ENCODE assay signal across 12 cellular contexts in genomic region chr2:238173692-238174091, GRCh38. TPM values are rescaled to one million over a fixed set of nuclear protein-coding genes. Genes with fewer than 3 reads are reported as not detected.
DNase-seq lines count a peak whose midpoint lies in the region; TF ChIP-seq lines count a peak whose summit lies in the region.
"Had no signal": no experiment of that assay in that cellular context is flagged by ENCODE, and none has a peak within 500 bp of the region (broad histone marks: within the 10 kb centered on the region; RNA-seq: fewer than 3 reads in every experiment).

No MANE protein-coding gene starts in this region.

- H3K9me3 Mint-ChIP-seq in nephron progenitor cell = no peaks in the 10 kb centered on the region
- H3K9me3 Mint-ChIP-seq: memory B cell had no signal

- H3K4me3 ChIP-seq in GM12864 (ENCODE audit: low read depth, low read length) = no peak overlapping the region
- H3K4me3 ChIP-seq in KMS-11 (IDR thresholded peaks at IDR 0.05; ENCODE audit: insufficient read depth, low read depth, low read length) = no peak overlapping the region
- H3K4me3 ChIP-seq in choroid plexus epithelial cell (ENCODE audit: low read depth, low read length) = no peak overlapping the region
- H3K4me3 ChIP-seq in hepatocyte = no peak overlapping the region
- H3K4me3 ChIP-seq: colonic mucosa had no signal

- peaks cover 62% of the 10 kb centered on the region for H3K36me3 Mint-ChIP-seq in nephron progenitor cell (ENCODE audit: low read depth)

- H3K9ac ChIP-seq in KMS-11 = no peak overlapping the region

- WGBS in hepatocyte (ENCODE audit: low lambda C conversion rate, missing lambda C conversion rate) = 91% methylated on average over 2 of the region's 2 CpGs

- H3K27me3 Mint-ChIP-seq in nephron progenitor cell (ENCODE audit: low read depth, poor library complexity) = no peaks in the 10 kb centered on the region
- H3K27me3 Mint-ChIP-seq: memory B cell had no signal

- H3K4me1 ChIP-seq in KMS-11 (ENCODE audit: low read depth, poor library complexity, severe bottlenecking) (peaks cover 5% of the 10 kb centered on the region), hepatocyte (ENCODE audit: insufficient read depth) (peaks cover 11% of the 10 kb centered on the region)

- H3K4me1 Mint-ChIP-seq in nephron progenitor cell = peaks cover 6% of the 10 kb centered on the region
- H3K4me1 Mint-ChIP-seq: memory B cell had no signal

- H3K4me3 Mint-ChIP-seq in nephron progenitor cell = no peak overlapping the region
- H3K4me3 Mint-ChIP-seq: memory B cell had no signal

- H2AFZ ChIP-seq in KMS-11 (ENCODE audit: low read depth) (no peak overlapping the region), hepatocyte (no peak overlapping the region)

- DNase-seq in GM12864 (ENCODE audit: low read depth) (no peak), choroid plexus epithelial cell (ENCODE audit: low read depth) (no peak), nephron progenitor cell (no peak), hepatocyte (ENCODE audit: low spot score) (no peak), glomerular visceral epithelial cell (ENCODE audit: extremely low spot score) (no peak), anterior cingulate cortex (lab: John Stamatoyannopoulos, UW) (no peak)
- DNase-seq: colonic mucosa; foreskin fibroblast; nucleus accumbens; stimulated activated naive CD4-positive, alpha-beta T cell treated with Interleukin-2 at 50 U/mL for 16 hours had no signal

- H3K79me2 ChIP-seq in KMS-11 (ENCODE audit: insufficient read depth, low read depth) (no peaks in the 10 kb centered on the region), hepatocyte (no peaks in the 10 kb centered on the region)

- no peak overlapping the region for H3K27ac Mint-ChIP-seq in nephron progenitor cell
- H3K27ac Mint-ChIP-seq: memory B cell had no signal

- TF ChIP-seq CTCF in GM12864 (IDR thresholded peaks at IDR 0.05; ENCODE audit: low read depth, low read length, missing control alignments) (peak; percentile 29), KMS-11 (conservative IDR thresholded peaks at IDR 0.05; ENCODE audit: low read depth, low read length) (peak; percentile 27; the same call in 1 of the 2 replicates), choroid plexus epithelial cell (conservative IDR thresholded peaks at IDR 0.05; ENCODE audit: low read depth, low read length) (peak; percentile 31), nephron progenitor cell (IDR thresholded peaks at IDR 0.05) (peak; percentile 6), hepatocyte (IDR thresholded peaks at IDR 0.05; ENCODE audit: poor library complexity) (no peak)

- H3K9me3 ChIP-seq in hepatocyte (ENCODE audit: low read depth) = no peaks in the 10 kb centered on the region
- H3K9me3 ChIP-seq: colonic mucosa had no signal

- H3K27ac ChIP-seq in KMS-11 (no peak overlapping the region), hepatocyte (no peak overlapping the region)

- H3K9me2 ChIP-seq in hepatocyte (replicated peaks; ENCODE audit: insufficient read depth) = no peaks in the 10 kb centered on the region

- H3K4me2 ChIP-seq in KMS-11 (no peak overlapping the region), hepatocyte (no peak overlapping the region)

- no peaks in the 10 kb centered on the region for H3K27me3 ChIP-seq in KMS-11 (ENCODE audit: insufficient read depth, low read depth)
- no peaks in the 10 kb centered on the region for H3K27me3 ChIP-seq in hepatocyte
- H3K27me3 ChIP-seq: colonic mucosa had no signal

- no peaks in the 10 kb centered on the region for H3K36me3 ChIP-seq in KMS-11 (ENCODE audit: insufficient read depth)
- no peaks in the 10 kb centered on the region for H3K36me3 ChIP-seq in hepatocyte (replicated peaks; ENCODE audit: insufficient read depth, low read depth)

- H4K20me1 ChIP-seq in KMS-11 (ENCODE audit: insufficient read depth) (no peaks in the 10 kb centered on the region), hepatocyte (ENCODE audit: insufficient read depth, poor library complexity, severe bottlenecking) (no peaks in the 10 kb centered on the region)

RNA-seq across cellular contexts. Expression of gene ERFE, which starts 14.9 kb away (rescaled TPM):
- total RNA-seq in hepatocyte = 0.27 TPM in 1 of 2 replicates, not detected in the other
- 0.30 and 1.6 TPM in 2 replicates for polyA plus RNA-seq in hepatocyte

RNA-seq across cellular contexts. Expression of gene ILKAP, which starts 29.8 kb away (rescaled TPM):
- total RNA-seq in hepatocyte = 20.4 and 25.9 TPM in 2 replicates
- polyA plus RNA-seq in hepatocyte = 36.6 and 37.5 TPM in 2 replicates

RNA-seq across cellular contexts. Expression of gene KLHL30, which starts 35.2 kb away (rescaled TPM):
- total RNA-seq in hepatocyte = not detected in 2 replicates
- 0.15 TPM in 1 of 2 replicates, not detected in the other for polyA plus RNA-seq in hepatocyte
